Comparison of ENCODE assay signal across 1 cellular context in the genomic region with DNA sequence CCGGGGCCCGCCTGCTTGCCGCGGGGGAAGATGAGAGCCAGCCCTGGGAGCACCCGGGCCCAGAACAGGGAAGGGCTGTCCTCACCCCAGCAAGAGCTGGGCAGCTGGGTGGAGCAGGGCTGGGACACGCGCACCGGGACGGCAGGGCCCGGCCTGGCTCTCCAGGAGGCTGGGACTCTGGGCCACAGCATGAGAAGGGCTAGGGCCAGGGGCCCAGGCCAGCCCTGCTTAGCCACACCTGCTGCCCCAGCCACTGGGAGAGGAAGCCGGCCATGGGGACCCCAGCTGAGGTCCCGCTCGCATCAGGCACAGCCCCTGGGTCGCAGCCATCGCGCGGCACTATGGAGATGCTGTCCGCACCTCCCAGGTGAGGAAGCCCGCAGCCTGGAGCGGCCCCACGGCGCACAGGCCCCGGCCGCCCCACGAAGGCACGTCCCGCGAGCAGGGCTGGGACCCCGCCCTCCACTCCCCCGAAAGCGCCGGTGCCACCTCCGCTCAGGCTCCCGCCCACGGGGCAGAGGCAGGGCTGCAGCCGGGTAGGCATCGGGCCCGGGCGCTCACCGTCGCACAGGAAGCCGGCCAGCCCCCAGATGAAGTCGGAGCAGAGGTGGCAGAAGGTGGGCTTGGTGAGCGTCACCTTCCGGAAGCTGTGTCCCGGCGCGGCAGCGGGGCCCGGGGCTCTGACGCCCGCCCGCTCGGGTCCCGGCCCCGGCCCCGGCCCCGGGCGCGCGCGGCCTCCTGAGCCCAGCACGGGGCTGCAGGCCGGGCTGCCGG.
TF ChIP-seq lines count a peak whose summit lies in the region.

No MANE protein-coding gene starts in this region.

TF ChIP-seq in HEK293, 187 proteins besides CTCF, POLR2A, EP300 and RAD21 (continued from another document and continues in another):
- TF ChIP-seq, protein P1, sequence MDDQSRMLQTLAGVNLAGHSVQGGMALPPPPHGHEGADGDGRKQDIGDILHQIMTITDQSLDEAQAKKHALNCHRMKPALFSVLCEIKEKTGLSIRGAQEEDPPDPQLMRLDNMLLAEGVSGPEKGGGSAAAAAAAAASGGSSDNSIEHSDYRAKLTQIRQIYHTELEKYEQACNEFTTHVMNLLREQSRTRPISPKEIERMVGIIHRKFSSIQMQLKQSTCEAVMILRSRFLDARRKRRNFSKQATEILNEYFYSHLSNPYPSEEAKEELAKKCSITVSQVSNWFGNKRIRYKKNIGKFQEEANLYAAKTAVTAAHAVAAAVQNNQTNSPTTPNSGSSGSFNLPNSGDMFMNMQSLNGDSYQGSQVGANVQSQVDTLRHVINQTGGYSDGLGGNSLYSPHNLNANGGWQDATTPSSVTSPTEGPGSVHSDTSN (CRISPR knock-in tag; IDR thresholded peaks at IDR 0.05), result no peak
- TF ChIP-seq ZBTB48 (tag by site-specific recombination; IDR thresholded peaks at IDR 0.05) (no peak), ZNF324 (tag by site-specific recombination; IDR thresholded peaks at IDR 0.05) (no peak), ZNF747 (tag by site-specific recombination; IDR thresholded peaks at IDR 0.05) (no peak), ZNF335 (tag by site-specific recombination; conservative IDR thresholded peaks at IDR 0.05) (peak; percentile 45; the same call in 1 of the 2 replicates), ZNF529 (tag by site-specific recombination; IDR thresholded peaks at IDR 0.05; ENCODE audit: insufficient replicate concordance) (no peak), ZNF239 (tag by site-specific recombination; IDR thresholded peaks at IDR 0.05) (no peak), HOXC10 (CRISPR knock-in tag; IDR thresholded peaks at IDR 0.05) (no peak), ZNF555 (tag by site-specific recombination; conservative IDR thresholded peaks at IDR 0.05) (no peak), SP3 (tag by site-specific recombination; IDR thresholded peaks at IDR 0.05) (peak; percentile 62), ZNF169 (tag by site-specific recombination; IDR thresholded peaks at IDR 0.05) (no peak), ZNF510 (tag by site-specific recombination; IDR thresholded peaks at IDR 0.05; ENCODE audit: insufficient replicate concordance) (no peak), ZBTB11 (tag by site-specific recombination; conservative IDR thresholded peaks at IDR 0.05; ENCODE audit: low read depth) (peak; percentile 48; the same call in 1 of the 2 replicates), ZNF23 (tag by site-specific recombination; IDR thresholded peaks at IDR 0.05; ENCODE audit: borderline replicate concordance) (no peak), ZNF571 (tag by site-specific recombination; IDR thresholded peaks at IDR 0.05) (no peak), ZNF202 (tag by site-specific recombination; IDR thresholded peaks at IDR 0.05; ENCODE audit: borderline replicate concordance) (no peak), ZNF530 (tag by site-specific recombination; IDR thresholded peaks at IDR 0.05; ENCODE audit: low read depth) (no peak), ZNF658 (tag by site-specific recombination; IDR thresholded peaks at IDR 0.05) (no peak), ZNF350 (tag by site-specific recombination; IDR thresholded peaks at IDR 0.05) (no peak), KLF17 (tag by site-specific recombination; IDR thresholded peaks at IDR 0.05) (no peak), ZBTB44 (tag by site-specific recombination; IDR thresholded peaks at IDR 0.05) (no peak), MZF1 (tag by site-specific recombination; IDR thresholded peaks at IDR 0.05; ENCODE audit: borderline replicate concordance) (no peak), PRDM10 (tag by site-specific recombination; IDR thresholded peaks at IDR 0.05) (no peak)
- TF ChIP-seq, protein P2, sequence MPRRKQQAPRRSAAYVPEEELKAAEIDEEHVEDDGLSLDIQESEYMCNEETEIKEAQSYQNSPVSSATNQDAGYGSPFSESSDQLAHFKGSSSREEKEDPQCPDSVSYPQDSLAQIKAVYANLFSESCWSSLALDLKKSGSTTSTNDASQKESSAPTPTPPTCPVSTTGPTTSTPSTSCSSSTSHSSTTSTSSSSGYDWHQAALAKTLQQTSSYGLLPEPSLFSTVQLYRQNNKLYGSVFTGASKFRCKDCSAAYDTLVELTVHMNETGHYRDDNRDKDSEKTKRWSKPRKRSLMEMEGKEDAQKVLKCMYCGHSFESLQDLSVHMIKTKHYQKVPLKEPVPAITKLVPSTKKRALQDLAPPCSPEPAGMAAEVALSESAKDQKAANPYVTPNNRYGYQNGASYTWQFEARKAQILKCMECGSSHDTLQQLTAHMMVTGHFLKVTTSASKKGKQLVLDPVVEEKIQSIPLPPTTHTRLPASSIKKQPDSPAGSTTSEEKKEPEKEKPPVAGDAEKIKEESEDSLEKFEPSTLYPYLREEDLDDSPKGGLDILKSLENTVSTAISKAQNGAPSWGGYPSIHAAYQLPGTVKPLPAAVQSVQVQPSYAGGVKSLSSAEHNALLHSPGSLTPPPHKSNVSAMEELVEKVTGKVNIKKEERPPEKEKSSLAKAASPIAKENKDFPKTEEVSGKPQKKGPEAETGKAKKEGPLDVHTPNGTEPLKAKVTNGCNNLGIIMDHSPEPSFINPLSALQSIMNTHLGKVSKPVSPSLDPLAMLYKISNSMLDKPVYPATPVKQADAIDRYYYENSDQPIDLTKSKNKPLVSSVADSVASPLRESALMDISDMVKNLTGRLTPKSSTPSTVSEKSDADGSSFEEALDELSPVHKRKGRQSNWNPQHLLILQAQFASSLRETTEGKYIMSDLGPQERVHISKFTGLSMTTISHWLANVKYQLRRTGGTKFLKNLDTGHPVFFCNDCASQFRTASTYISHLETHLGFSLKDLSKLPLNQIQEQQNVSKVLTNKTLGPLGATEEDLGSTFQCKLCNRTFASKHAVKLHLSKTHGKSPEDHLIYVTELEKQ (tag by site-specific recombination; IDR thresholded peaks at IDR 0.05; ENCODE audit: borderline replicate concordance), result no peak
- TF ChIP-seq, protein P3, sequence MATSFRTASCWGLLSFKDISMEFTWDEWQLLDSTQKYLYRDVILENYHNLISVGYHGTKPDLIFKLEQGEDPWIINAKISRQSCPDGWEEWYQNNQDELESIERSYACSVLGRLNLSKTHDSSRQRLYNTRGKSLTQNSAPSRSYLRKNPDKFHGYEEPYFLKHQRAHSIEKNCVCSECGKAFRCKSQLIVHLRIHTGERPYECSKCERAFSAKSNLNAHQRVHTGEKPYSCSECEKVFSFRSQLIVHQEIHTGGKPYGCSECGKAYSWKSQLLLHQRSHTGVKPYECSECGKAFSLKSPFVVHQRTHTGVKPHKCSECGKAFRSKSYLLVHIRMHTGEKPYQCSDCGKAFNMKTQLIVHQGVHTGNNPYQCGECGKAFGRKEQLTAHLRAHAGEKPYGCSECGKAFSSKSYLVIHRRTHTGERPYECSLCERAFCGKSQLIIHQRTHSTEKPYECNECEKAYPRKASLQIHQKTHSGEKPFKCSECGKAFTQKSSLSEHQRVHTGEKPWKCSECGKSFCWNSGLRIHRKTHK (tag by site-specific recombination; IDR thresholded peaks at IDR 0.05), result no peak
- TF ChIP-seq, protein P4, sequence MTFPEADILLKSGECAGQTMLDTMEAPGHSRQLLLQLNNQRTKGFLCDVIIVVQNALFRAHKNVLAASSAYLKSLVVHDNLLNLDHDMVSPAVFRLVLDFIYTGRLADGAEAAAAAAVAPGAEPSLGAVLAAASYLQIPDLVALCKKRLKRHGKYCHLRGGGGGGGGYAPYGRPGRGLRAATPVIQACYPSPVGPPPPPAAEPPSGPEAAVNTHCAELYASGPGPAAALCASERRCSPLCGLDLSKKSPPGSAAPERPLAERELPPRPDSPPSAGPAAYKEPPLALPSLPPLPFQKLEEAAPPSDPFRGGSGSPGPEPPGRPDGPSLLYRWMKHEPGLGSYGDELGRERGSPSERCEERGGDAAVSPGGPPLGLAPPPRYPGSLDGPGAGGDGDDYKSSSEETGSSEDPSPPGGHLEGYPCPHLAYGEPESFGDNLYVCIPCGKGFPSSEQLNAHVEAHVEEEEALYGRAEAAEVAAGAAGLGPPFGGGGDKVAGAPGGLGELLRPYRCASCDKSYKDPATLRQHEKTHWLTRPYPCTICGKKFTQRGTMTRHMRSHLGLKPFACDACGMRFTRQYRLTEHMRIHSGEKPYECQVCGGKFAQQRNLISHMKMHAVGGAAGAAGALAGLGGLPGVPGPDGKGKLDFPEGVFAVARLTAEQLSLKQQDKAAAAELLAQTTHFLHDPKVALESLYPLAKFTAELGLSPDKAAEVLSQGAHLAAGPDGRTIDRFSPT (tag by site-specific recombination; IDR thresholded peaks at IDR 0.05), result no peak
- TF ChIP-seq, protein P5, sequence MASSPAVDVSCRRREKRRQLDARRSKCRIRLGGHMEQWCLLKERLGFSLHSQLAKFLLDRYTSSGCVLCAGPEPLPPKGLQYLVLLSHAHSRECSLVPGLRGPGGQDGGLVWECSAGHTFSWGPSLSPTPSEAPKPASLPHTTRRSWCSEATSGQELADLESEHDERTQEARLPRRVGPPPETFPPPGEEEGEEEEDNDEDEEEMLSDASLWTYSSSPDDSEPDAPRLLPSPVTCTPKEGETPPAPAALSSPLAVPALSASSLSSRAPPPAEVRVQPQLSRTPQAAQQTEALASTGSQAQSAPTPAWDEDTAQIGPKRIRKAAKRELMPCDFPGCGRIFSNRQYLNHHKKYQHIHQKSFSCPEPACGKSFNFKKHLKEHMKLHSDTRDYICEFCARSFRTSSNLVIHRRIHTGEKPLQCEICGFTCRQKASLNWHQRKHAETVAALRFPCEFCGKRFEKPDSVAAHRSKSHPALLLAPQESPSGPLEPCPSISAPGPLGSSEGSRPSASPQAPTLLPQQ (tag by site-specific recombination; IDR thresholded peaks at IDR 0.05), result no peak
- TF ChIP-seq, protein P6, sequence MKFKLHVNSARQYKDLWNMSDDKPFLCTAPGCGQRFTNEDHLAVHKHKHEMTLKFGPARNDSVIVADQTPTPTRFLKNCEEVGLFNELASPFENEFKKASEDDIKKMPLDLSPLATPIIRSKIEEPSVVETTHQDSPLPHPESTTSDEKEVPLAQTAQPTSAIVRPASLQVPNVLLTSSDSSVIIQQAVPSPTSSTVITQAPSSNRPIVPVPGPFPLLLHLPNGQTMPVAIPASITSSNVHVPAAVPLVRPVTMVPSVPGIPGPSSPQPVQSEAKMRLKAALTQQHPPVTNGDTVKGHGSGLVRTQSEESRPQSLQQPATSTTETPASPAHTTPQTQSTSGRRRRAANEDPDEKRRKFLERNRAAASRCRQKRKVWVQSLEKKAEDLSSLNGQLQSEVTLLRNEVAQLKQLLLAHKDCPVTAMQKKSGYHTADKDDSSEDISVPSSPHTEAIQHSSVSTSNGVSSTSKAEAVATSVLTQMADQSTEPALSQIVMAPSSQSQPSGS (tag by site-specific recombination; IDR thresholded peaks at IDR 0.05; ENCODE audit: low read depth), result no peak
